2 cellular contexts compared by ENCODE assay signal in the genomic region with DNA sequence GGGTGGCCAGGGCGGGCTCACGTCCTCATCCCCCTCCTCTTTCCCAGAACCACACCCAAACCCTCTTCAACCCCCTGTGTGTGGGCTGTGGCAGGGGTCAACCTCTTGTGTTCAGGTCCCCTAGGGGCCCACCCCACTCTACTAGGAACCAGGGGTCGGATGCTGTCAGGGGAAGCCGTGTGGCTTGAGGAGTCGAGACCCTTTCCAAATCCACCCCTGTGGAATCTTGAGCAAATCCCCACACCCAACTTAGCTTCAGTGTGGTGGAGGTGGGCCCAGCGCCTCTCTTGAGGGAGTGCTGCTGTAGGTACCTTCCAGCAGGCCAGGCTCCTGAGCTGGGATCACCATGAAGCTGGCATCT.
TF ChIP-seq lines count a peak whose summit lies in the region.

No MANE protein-coding gene starts in this region.

TF ChIP-seq in IMR-90, 13 proteins besides CTCF, POLR2A, EP300 and RAD21:
- no peak for TF ChIP-seq MAZ (IDR thresholded peaks at IDR 0.05; ENCODE audit: borderline replicate concordance, low read depth, low read length)
- no peak for TF ChIP-seq MXI1 (IDR thresholded peaks at IDR 0.05; ENCODE audit: borderline replicate concordance, low read depth, low read length)
- TF ChIP-seq NFE2L2 (IDR thresholded peaks at IDR 0.05; ENCODE audit: low read depth, low read length) = no peak
- TF ChIP-seq CHD1 (IDR thresholded peaks at IDR 0.05; ENCODE audit: low read depth, low read length) = no peak
- no peak for TF ChIP-seq FOS (IDR thresholded peaks at IDR 0.05; ENCODE audit: low read depth, low read length)
- TF ChIP-seq RCOR1 (IDR thresholded peaks at IDR 0.05; ENCODE audit: insufficient replicate concordance, low read length) = no peak
- no peak for TF ChIP-seq BHLHE40 (IDR thresholded peaks at IDR 0.05; ENCODE audit: low read depth, low read length)
- TF ChIP-seq, protein P1, sequence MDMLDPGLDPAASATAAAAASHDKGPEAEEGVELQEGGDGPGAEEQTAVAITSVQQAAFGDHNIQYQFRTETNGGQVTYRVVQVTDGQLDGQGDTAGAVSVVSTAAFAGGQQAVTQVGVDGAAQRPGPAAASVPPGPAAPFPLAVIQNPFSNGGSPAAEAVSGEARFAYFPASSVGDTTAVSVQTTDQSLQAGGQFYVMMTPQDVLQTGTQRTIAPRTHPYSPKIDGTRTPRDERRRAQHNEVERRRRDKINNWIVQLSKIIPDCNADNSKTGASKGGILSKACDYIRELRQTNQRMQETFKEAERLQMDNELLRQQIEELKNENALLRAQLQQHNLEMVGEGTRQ (IDR thresholded peaks at IDR 0.05; ENCODE audit: low read depth, low read length) = no peak
- TF ChIP-seq, protein P2, sequence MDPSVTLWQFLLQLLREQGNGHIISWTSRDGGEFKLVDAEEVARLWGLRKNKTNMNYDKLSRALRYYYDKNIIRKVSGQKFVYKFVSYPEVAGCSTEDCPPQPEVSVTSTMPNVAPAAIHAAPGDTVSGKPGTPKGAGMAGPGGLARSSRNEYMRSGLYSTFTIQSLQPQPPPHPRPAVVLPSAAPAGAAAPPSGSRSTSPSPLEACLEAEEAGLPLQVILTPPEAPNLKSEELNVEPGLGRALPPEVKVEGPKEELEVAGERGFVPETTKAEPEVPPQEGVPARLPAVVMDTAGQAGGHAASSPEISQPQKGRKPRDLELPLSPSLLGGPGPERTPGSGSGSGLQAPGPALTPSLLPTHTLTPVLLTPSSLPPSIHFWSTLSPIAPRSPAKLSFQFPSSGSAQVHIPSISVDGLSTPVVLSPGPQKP (IDR thresholded peaks at IDR 0.05; ENCODE audit: borderline replicate concordance, low read depth, low read length) = no peak
TF ChIP-seq in IMR-90: peak in this region for 0.

TF ChIP-seq in GM12878, 131 proteins besides CTCF, POLR2A, EP300 and RAD21:
- TF ChIP-seq, protein P3, sequence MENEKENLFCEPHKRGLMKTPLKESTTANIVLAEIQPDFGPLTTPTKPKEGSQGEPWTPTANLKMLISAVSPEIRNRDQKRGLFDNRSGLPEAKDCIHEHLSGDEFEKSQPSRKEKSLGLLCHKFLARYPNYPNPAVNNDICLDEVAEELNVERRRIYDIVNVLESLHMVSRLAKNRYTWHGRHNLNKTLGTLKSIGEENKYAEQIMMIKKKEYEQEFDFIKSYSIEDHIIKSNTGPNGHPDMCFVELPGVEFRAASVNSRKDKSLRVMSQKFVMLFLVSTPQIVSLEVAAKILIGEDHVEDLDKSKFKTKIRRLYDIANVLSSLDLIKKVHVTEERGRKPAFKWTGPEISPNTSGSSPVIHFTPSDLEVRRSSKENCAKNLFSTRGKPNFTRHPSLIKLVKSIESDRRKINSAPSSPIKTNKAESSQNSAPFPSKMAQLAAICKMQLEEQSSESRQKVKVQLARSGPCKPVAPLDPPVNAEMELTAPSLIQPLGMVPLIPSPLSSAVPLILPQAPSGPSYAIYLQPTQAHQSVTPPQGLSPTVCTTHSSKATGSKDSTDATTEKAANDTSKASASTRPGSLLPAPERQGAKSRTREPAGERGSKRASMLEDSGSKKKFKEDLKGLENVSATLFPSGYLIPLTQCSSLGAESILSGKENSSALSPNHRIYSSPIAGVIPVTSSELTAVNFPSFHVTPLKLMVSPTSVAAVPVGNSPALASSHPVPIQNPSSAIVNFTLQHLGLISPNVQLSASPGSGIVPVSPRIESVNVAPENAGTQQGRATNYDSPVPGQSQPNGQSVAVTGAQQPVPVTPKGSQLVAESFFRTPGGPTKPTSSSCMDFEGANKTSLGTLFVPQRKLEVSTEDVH (IDR thresholded peaks at IDR 0.05; ENCODE audit: low read depth, partially characterized antibody) = no peak
- TF ChIP-seq, protein P4, sequence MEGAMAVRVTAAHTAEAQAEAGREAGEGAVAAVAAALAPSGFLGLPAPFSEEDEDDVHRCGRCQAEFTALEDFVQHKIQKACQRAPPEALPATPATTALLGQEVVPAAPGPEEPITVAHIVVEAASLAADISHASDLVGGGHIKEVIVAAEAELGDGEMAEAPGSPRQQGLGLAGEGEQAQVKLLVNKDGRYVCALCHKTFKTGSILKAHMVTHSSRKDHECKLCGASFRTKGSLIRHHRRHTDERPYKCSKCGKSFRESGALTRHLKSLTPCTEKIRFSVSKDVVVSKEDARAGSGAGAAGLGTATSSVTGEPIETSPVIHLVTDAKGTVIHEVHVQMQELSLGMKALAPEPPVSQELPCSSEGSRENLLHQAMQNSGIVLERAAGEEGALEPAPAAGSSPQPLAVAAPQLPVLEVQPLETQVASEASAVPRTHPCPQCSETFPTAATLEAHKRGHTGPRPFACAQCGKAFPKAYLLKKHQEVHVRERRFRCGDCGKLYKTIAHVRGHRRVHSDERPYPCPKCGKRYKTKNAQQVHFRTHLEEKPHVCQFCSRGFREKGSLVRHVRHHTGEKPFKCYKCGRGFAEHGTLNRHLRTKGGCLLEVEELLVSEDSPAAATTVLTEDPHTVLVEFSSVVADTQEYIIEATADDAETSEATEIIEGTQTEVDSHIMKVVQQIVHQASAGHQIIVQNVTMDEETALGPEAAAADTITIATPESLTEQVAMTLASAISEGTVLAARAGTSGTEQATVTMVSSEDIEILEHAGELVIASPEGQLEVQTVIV (IDR thresholded peaks at IDR 0.05; ENCODE audit: borderline replicate concordance, partially characterized antibody) = no peak
TF ChIP-seq in GM12878: peak in this region for 0.
